8 cellular contexts compared by ENCODE assay signal in the genomic region with DNA sequence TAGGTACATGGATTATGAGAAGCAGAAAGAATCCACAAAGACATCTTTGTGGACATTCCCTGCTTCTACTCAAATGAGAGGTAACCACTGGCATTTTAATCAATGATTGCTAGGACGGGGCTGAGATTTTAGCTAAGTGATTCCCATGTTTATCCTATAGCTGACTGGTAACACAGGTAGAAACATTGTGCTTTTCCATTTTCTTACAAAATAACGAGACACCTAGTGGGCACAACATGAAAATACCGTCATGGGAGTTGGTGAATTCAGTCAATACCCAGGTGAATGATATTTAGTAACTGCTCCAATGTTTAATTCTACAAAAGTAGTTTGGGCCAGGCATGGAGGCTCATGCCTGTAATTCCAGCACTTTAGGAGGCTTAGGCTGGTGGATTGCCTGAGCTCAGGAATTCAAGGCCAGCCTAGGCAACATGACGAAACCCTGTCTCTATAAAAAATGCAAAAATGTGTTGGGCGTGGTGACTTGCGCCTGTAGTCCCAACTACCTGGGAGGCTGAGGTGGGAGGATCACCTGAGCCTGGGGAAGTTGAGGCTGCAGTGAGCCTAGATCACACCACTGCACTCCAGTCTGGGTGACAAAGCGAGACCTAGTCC. TPM values are rescaled to one million over a fixed set of nuclear protein-coding genes. Genes with fewer than 3 reads are reported as not detected.
DNase-seq lines count a peak whose midpoint lies in the region; ATAC-seq and TF ChIP-seq lines count a peak whose summit lies in the region.

No MANE protein-coding gene starts in this region.

- H4K20me1 ChIP-seq in DOHH2 (ENCODE audit: control insufficient read depth, insufficient read depth, low read depth, low read length) = no peaks in the 10 kb centered on the region

- H3K4me3 Mint-ChIP-seq in MCF 10A (ENCODE audit: unreplicated experiment) = no peak overlapping the region

- peaks cover 7% of the 10 kb centered on the region for H3K36me3 Mint-ChIP-seq in MCF 10A (ENCODE audit: insufficient read depth, unreplicated experiment)

- no TSS peak for BruUV-seq in MCF 10A (replicated peaks; lab: Mats Ljungman, UMichigan)

- H3K9me3 Mint-ChIP-seq in MCF 10A (ENCODE audit: unreplicated experiment) = no peaks in the 10 kb centered on the region

- intact Hi-C loops in MCF 10A (cut with micrococcal nuclease) = loop anchor here (1.0 to 10.0 kb wide), 3 partner anchors 37 to 191 kb away; a partner anchor contains a TSS

- POLR2A ChIA-PET in MCF 10A (lab: Yijun Ruan, JAX) = interaction anchor here (0.9 to 1.2 kb wide), 5 partner anchors 38 to 465 kb away, joined by 3 to 8 read pairs (median 3); a partner anchor contains a TSS

- H3K27ac ChIP-seq in 22Rv1 (no peak overlapping the region), DOHH2 (ENCODE audit: low read depth, low read length) (no peak overlapping the region), muscle layer of duodenum (ENCODE audit: low read length) (peak overlapping the region; percentile 55)

- TF ChIP-seq CTCF in 22Rv1 (IDR thresholded peaks at IDR 0.05) (peak; percentile 70), DOHH2 (IDR thresholded peaks at IDR 0.05; ENCODE audit: low read depth, low read length, poor library complexity, severe bottlenecking) (peak; percentile 74), MCF 10A (IDR thresholded peaks at IDR 0.05; ENCODE audit: unreplicated experiment) (peak; percentile 49)

- DNase-seq in NCI-H2171 (lab: John Stamatoyannopoulos, UW) (peak; percentile 19), MCF 10A (ENCODE audit: unreplicated experiment) (peak; percentile 54), SHP77 treated with DMSO at 0.1 percent for 48 hours (lab: John Stamatoyannopoulos, UW) (no peak), anterior cingulate cortex (lab: John Stamatoyannopoulos, UW) (no peak)

- no peaks in the 10 kb centered on the region for H3K79me2 ChIP-seq in DOHH2 (ENCODE audit: control insufficient read depth, low read length)

- H3K9me3 ChIP-seq in DOHH2 (ENCODE audit: control insufficient read depth, insufficient read depth, low read length) (no peaks in the 10 kb centered on the region), muscle layer of duodenum (ENCODE audit: control insufficient read depth in 1 of 2, low read length in 2 of 2) (no peaks in the 10 kb centered on the region)

- H3K36me3 ChIP-seq in DOHH2 (ENCODE audit: control insufficient read depth, low read length) (no peaks in the 10 kb centered on the region), muscle layer of duodenum (ENCODE audit: control insufficient read depth in 1 of 2, insufficient read depth in 2 of 2, low read length in 2 of 2) (no peaks in the 10 kb centered on the region)

- no peaks in the 10 kb centered on the region for H3K27me3 ChIP-seq in DOHH2 (ENCODE audit: control insufficient read depth, low read length)
- H3K27me3 ChIP-seq in muscle layer of duodenum (ENCODE audit: low read depth, low read length) = no peaks in the 10 kb centered on the region

- H3F3A ChIP-seq in DOHH2 (ENCODE audit: control insufficient read depth, insufficient read depth) = peaks cover 7% of the 10 kb centered on the region; the same call in 1 of the 2 replicates

- ATAC-seq in GM19351 (IDR thresholded peaks at IDR 0.05; ENCODE audit: unreplicated experiment) = no peak

- CTCF ChIA-PET in MCF 10A (lab: Yijun Ruan, JAX) = interaction anchor here (0.6 to 1.5 kb wide), 20 partner anchors 9 to 529 kb away, joined by 3 to 10 read pairs (median 3); a partner anchor contains a TSS

- H3K4me1 ChIP-seq in DOHH2 (ENCODE audit: control insufficient read depth, low read length) (peaks cover 66% of the 10 kb centered on the region), muscle layer of duodenum (ENCODE audit: control insufficient read depth in 1 of 2, insufficient read depth in 2 of 2, low read length in 2 of 2) (peaks cover 14 to 21% of the 10 kb centered on the region in 2 donors)

- H3K4me3 ChIP-seq in DOHH2 (ENCODE audit: low read length) = no peak overlapping the region
- no peak overlapping the region for H3K4me3 ChIP-seq in muscle layer of duodenum (ENCODE audit: low read depth in 1 of 2, low read length in 2 of 2)

- no peaks in the 10 kb centered on the region for H3K9me2 ChIP-seq in DOHH2 (replicated peaks; ENCODE audit: control insufficient read depth, low read length)

- no peaks in the 10 kb centered on the region for H3K27me3 Mint-ChIP-seq in MCF 10A (ENCODE audit: insufficient read depth, unreplicated experiment)

- H3K27ac Mint-ChIP-seq in MCF 10A (ENCODE audit: low read depth, unreplicated experiment) = no peak overlapping the region

- H3K4me1 Mint-ChIP-seq in MCF 10A (ENCODE audit: insufficient read depth, unreplicated experiment) = peaks cover 16% of the 10 kb centered on the region

- H3K4me2 ChIP-seq in DOHH2 (ENCODE audit: low read length) = peak overlapping the region; percentile 11; the same call in 1 of the 2 replicates

RNA-seq across cellular contexts. Expression of a gene that starts 37.2 kb away (rescaled TPM):
- total RNA-seq in MCF 10A (2022) = 16.9 and 18.1 TPM in 2 replicates

RNA-seq across cellular contexts. Expression of a gene that starts 40.0 kb away (rescaled TPM):
- 139 and 164 TPM in 2 replicates for total RNA-seq in MCF 10A (2022)

Comparison
In these comparisons a context has a peak if more than half of its experiments do, and no peak if none do; other contexts are left out.
1. DNase-seq: peak in NCI-H2171 (single experiment) and MCF 10A (single experiment); none in SHP77 treated with DMSO at 0.1 percent for 48 hours (single experiment) and anterior cingulate cortex (0 of 58).
2. Peak in every context shown above with its lines, with median percentiles within 50 percentile points of each other: CTCF ChIP-seq.